Comparison of ENCODE assay signal across 19 cellular contexts in genomic region chr1:8886589-8886988, GRCh38. TPM values are rescaled to one million over a fixed set of nuclear protein-coding genes. Genes with fewer than 3 reads are reported as not detected.
DNase-seq lines count a peak whose midpoint lies in the region; ATAC-seq, FAIRE-seq and TF ChIP-seq lines count a peak whose summit lies in the region.
"Had no signal": no experiment of that assay in that cellular context is flagged by ENCODE, and none has a peak within 500 bp of the region (broad histone marks: within the 10 kb centered on the region; RNA-seq: fewer than 3 reads in every experiment).

No MANE protein-coding gene starts in this region.

- H3K9me3 ChIP-seq in Panc1 (ENCODE audit: control insufficient read depth, insufficient read depth, low read depth, low read length) (no peaks in the 10 kb centered on the region), K562 (replicated peaks; ENCODE audit: control insufficient read depth, insufficient read depth, low read depth, low read length) (no peaks in the 10 kb centered on the region), mesenchymal stem cell (ENCODE audit: control insufficient read depth, low read length) (no peaks in the 10 kb centered on the region), testis (no peaks in the 10 kb centered on the region)
- H3K9me3 ChIP-seq: Caco-2, HAP-1 had no signal

- no peak overlapping the region for H2BK15ac ChIP-seq in mesenchymal stem cell (ENCODE audit: low read depth, poor library complexity, severe bottlenecking)

- H2BK12ac ChIP-seq in mesenchymal stem cell (ENCODE audit: low read length in 2 of 2): no peak overlapping the region

- H3K23ac ChIP-seq in mesenchymal stem cell (ENCODE audit: low read length in 2 of 2): no peak overlapping the region

- peak overlapping the region; percentile 4 for H2AK5ac ChIP-seq in mesenchymal stem cell (ENCODE audit: low read length, severe bottlenecking)

- H2BK120ac ChIP-seq in mesenchymal stem cell (ENCODE audit: low read depth, low read length): no peak overlapping the region

- H3K4me3 ChIP-seq in Panc1 (ENCODE audit: low read depth in 2 of 2, low read length in 2 of 2) (no peak overlapping the region), K562 (no peak overlapping the region), mesenchymal stem cell (ENCODE audit: insufficient read depth in 1 of 2, low read depth in 1 of 2, low read length in 2 of 2) (no peak overlapping the region), testis (no peak overlapping the region)
- H3K4me3 ChIP-seq: GM23248, HAP-1 had no signal

- WGBS in K562 (ENCODE audit: insufficient coverage, low coverage, missing lambda C conversion rate): 92% methylated on average over 2 of the region's 2 CpGs
- 100% methylated on average over 2 of the region's 2 CpGs for WGBS in mesenchymal stem cell
- whole genome bisulfite sequencing in testis, 2 donors: 85 to 93% methylated on average over 2 of the region's 2 CpGs

- no peak for TF ChIP-seq EP300 in K562 (IDR thresholded peaks at IDR 0.05; ENCODE audit: low read length)

- no peak for ATAC-seq in Panc1
- ATAC-seq in K562: no peak
- no peak for ATAC-seq in GM21360 (IDR thresholded peaks at IDR 0.05; ENCODE audit: unreplicated experiment)
- ATAC-seq in GM21423 (IDR thresholded peaks at IDR 0.05; ENCODE audit: unreplicated experiment): no peak
- no peak for ATAC-seq in GM18511 (IDR thresholded peaks at IDR 0.05; ENCODE audit: unreplicated experiment)

- H3K79me2 ChIP-seq in K562 (ENCODE audit: control insufficient read depth, insufficient read depth, low read length): no peaks in the 10 kb centered on the region

- intact Hi-C loops in Panc1 (cut with micrococcal nuclease; ENCODE audit: unreplicated experiment): no loop called here
- intact Hi-C loops in K562 (cut with micrococcal nuclease): no loop called here
- intact Hi-C loops in testis (cut with DNase I; ENCODE audit: low total_unique reads): no loop called here

- peak overlapping the region in 1 of 2 experiments; percentile 30 for H3K4ac ChIP-seq in mesenchymal stem cell (ENCODE audit: low read depth in 1 of 2, low read length in 2 of 2)

- H4K8ac ChIP-seq in mesenchymal stem cell (ENCODE audit: low read length): no peak overlapping the region

- H2BK5ac ChIP-seq in mesenchymal stem cell (ENCODE audit: low read depth, low read length, poor library complexity, severe bottlenecking): no peak overlapping the region

- H3K18ac ChIP-seq in mesenchymal stem cell (ENCODE audit: low read depth in 1 of 2, low read length in 2 of 2): no peak overlapping the region

- H4K20me1 ChIP-seq in K562 (replicated peaks; ENCODE audit: control insufficient read depth, insufficient read depth, low read length): no peaks in the 10 kb centered on the region

- H3K9ac ChIP-seq in K562 (ENCODE audit: insufficient read depth in 1 of 2, low read depth in 2 of 2, low read length in 2 of 2) (no peak overlapping the region), mesenchymal stem cell (ENCODE audit: low read length) (no peak overlapping the region)
- H3K9ac ChIP-seq: GM23248 had no signal

- TF ChIP-seq POLR2A in K562 (conservative IDR thresholded peaks at IDR 0.05) (no peak), testis (IDR thresholded peaks at IDR 0.05) (no peak)

- POLR2A ChIA-PET in Panc1 (lab: Charles Lee) (no interaction called here), K562 (lab: Yijun Ruan, JAX) (interaction anchor here (0.7 to 1.2 kb wide), 5 partner anchors 8 to 22 kb away, joined by 3 to 5 read pairs (median 4); partner anchors contain the start of gene ENO1)

- BruUV-seq in Panc1 (replicated peaks; lab: Mats Ljungman, UMichigan): no TSS peak
- BruUV-seq in K562 (replicated peaks; lab: Mats Ljungman, UMichigan): no TSS peak

- no peak for TF ChIP-seq CTCF in Panc1 (IDR thresholded peaks at IDR 0.05)
- no peak for TF ChIP-seq CTCF in K562 (IDR thresholded peaks at IDR 0.05 in 2 of 3, conservative IDR thresholded peaks at IDR 0.05 in 1 of 3; ENCODE audit: insufficient read depth in 2 of 3, low read depth in 1 of 3, low read length in 3 of 3)
- no peak for TF ChIP-seq CTCF in testis (IDR thresholded peaks at IDR 0.05)

- peak overlapping the region; percentile 44 for H3K27ac ChIP-seq in Panc1 (ENCODE audit: low read length)
- H3K27ac ChIP-seq in K562 (ENCODE audit: extremely low read depth, low read depth, low read length): no peak overlapping the region
- H3K27ac ChIP-seq in mesenchymal stem cell (ENCODE audit: low read length, poor library complexity, severe bottlenecking): no peak overlapping the region
- H3K27ac ChIP-seq in testis: peak overlapping the region; percentile 40 to 72
- H3K27ac ChIP-seq: C4-2B, GM23248 had no signal

- no peak overlapping the region for H3K14ac ChIP-seq in mesenchymal stem cell (ENCODE audit: low read length in 2 of 2)

- no peak overlapping the region for H4K91ac ChIP-seq in mesenchymal stem cell (ENCODE audit: low read length)

- in situ Hi-C loops in Panc1 (cut with HindIII; ENCODE audit: low pct_unique_long_range_greater_than_20kb, low sequenced_read_pairs): no loop called here
- in situ Hi-C loops in K562 (cut with MboI): no loop called here

- H3K4me1 ChIP-seq in Panc1 (ENCODE audit: control insufficient read depth, insufficient read depth, low read length) (peaks cover 28% of the 10 kb centered on the region), K562 (replicated peaks in 1 of 2; ENCODE audit: control insufficient read depth in 2 of 2, insufficient read depth in 2 of 2, low read length in 2 of 2) (no peaks in the 10 kb centered on the region; a peak in 3 of 5 replicates), mesenchymal stem cell (ENCODE audit: control insufficient read depth, insufficient read depth, low read depth, low read length) (peaks cover 18% of the 10 kb centered on the region), testis (peaks cover 33% of the 10 kb centered on the region)
- H3K4me1 ChIP-seq: Caco-2, HAP-1 had no signal

- H2AFZ ChIP-seq in K562 (ENCODE audit: low read depth, low read length) (no peak overlapping the region), mesenchymal stem cell (ENCODE audit: low read depth, low read length) (no peak overlapping the region)
- H2AFZ ChIP-seq: GM23248 had no signal

- FAIRE-seq in K562 (lab: Jason Lieb, UNC): no peak
- FAIRE-seq: D721Med had no signal

- H3K36me3 ChIP-seq in Panc1 (ENCODE audit: control insufficient read depth, insufficient read depth, low read length) (no peaks in the 10 kb centered on the region), K562 (ENCODE audit: control insufficient read depth, insufficient read depth, low read length) (no peaks in the 10 kb centered on the region), mesenchymal stem cell (ENCODE audit: control insufficient read depth in 1 of 2, insufficient read depth in 2 of 2, low read depth in 1 of 2, low read length in 2 of 2) (no peaks in the 10 kb centered on the region), testis (ENCODE audit: low read depth, missing control alignments) (no peaks in the 10 kb centered on the region)
- H3K36me3 ChIP-seq: HAP-1 had no signal

- no peaks in the 10 kb centered on the region for H3K27me3 ChIP-seq in Panc1 (ENCODE audit: control insufficient read depth, insufficient read depth, low read length)
- H3K27me3 ChIP-seq in K562 (ENCODE audit: control insufficient read depth in 2 of 2, insufficient read depth in 2 of 2, low read length in 2 of 2): peaks cover 4 to 14% of the 10 kb centered on the region in 2 experiments; a peak in 3 of 5 replicates
- no peaks in the 10 kb centered on the region for H3K27me3 ChIP-seq in mesenchymal stem cell (ENCODE audit: control insufficient read depth in 1 of 2, insufficient read depth in 1 of 2, low read length in 2 of 2)
- H3K27me3 ChIP-seq in testis: no peaks in the 10 kb centered on the region

- CTCF ChIA-PET in Panc1 (lab: Charles Lee) (no interaction called here), K562 (lab: Yijun Ruan, JAX; ENCODE audit: low intra/inter-chr PET ratio) (no interaction called here)

- no peak overlapping the region for H3K4me2 ChIP-seq in K562 (ENCODE audit: insufficient read depth, low read length)
- no peak overlapping the region for H3K4me2 ChIP-seq in mesenchymal stem cell (ENCODE audit: low read length, poor library complexity, severe bottlenecking)

- no peak for TF ChIP-seq RAD21 in K562 (CRISPR knock-in tag; conservative IDR thresholded peaks at IDR 0.05 in 1 of 2, IDR thresholded peaks at IDR 0.05 in 1 of 2)

- H3K79me1 ChIP-seq in mesenchymal stem cell (replicated peaks; ENCODE audit: low read length, poor library complexity, severe bottlenecking): peaks cover 1% of the 10 kb centered on the region

- H3K9me1 ChIP-seq in K562 (ENCODE audit: control insufficient read depth, insufficient read depth, low read length): no peaks in the 10 kb centered on the region

- DNase-seq in Panc1 (ENCODE audit: low read depth, low spot score) (no peak), K562 (ENCODE audit: extremely low read depth in 1 of 4, low spot score in 3 of 4) (no peak), mesenchymal stem cell (no peak), testis (no peak)
- DNase-seq: ACHN; Caco-2; CD4-positive, alpha-beta T cell; GDM1; GM23248 had no signal

RNA-seq across cellular contexts. Expression of gene ENO1, which starts 8.1 kb away (rescaled TPM):
- total RNA-seq in Panc1 (2021; ENCODE audit: unreplicated experiment): 2,480 TPM
- polyA plus RNA-seq in Panc1 (2012; ENCODE audit: insufficient read length): 3,248 TPM
- total RNA-seq in K562 (2011; cell fraction: chromatin; rRNA removed; ENCODE audit: low replicate concordance): 790 and 1,193 TPM in 2 replicates
- 1,022 and 1,050 TPM in 2 replicates for total RNA-seq in K562 (2011; cell fraction: nucleolus; rRNA removed)
- 987 and 1,019 TPM in 2 replicates for total RNA-seq in K562 (2011; cell fraction: nucleoplasm; rRNA removed)
- total RNA-seq in K562 (2014; rRNA removed): 2,617 and 2,757 TPM in 2 replicates
- total RNA-seq in K562 (2014; rRNA removed; fragmentation: Illumina TruSeq; extraction: Trizol): 2,118 and 2,410 TPM in 2 replicates
- total RNA-seq in K562 (2015; rRNA removed; fragmentation: Illumina TruSeq; extraction: Trizol): 2,997 and 3,044 TPM in 2 replicates
- 2,642 and 2,717 TPM in 2 replicates for total RNA-seq in K562 (2021)
- polyA plus RNA-seq in K562 (2011; rRNA removed): 3,253 and 3,807 TPM in 2 replicates
- 3,902 and 3,930 TPM in 2 replicates for polyA plus RNA-seq in K562 (2011; cell fraction: cytosol; rRNA removed)
- 1,435 and 2,014 TPM in 2 replicates for polyA plus RNA-seq in K562 (2011; cell fraction: nucleus; rRNA removed)
- 2,677 and 3,119 TPM in 2 replicates for polyA plus RNA-seq in K562 (2012)
- 2,868 and 3,193 TPM in 2 replicates for polyA plus RNA-seq in K562 (2014; fragmentation: Illumina TruSeq; extraction: Trizol)
- polyA plus RNA-seq in K562 (2014; fragmentation: Nextera tagmentation; extraction: Ambion mirVana): 1,000 to 10,000 TPM; 6,249 to 7,472 TPM
- 2,249 and 2,310 TPM in 2 replicates for polyA plus RNA-seq in K562 (2014; rRNA removed)
- 3,327 and 3,913 TPM in 2 replicates for polyA minus RNA-seq in K562 (2011; rRNA and poly(A)+ RNA removed)
- polyA minus RNA-seq in K562 (2011; cell fraction: cytosol; rRNA and poly(A)+ RNA removed): 2,697 and 3,181 TPM in 2 replicates
- 390 and 803 TPM in 2 replicates for polyA minus RNA-seq in K562 (2011; cell fraction: nucleus; rRNA and poly(A)+ RNA removed)
- 762 TPM for polyA plus RNA-seq in mesenchymal stem cell (2013, experiment 1 of 2)
- polyA plus RNA-seq in mesenchymal stem cell (2013, experiment 2 of 2): 753 TPM
- total RNA-seq in testis: 100 to 1,000 TPM; 310 to 380 TPM
- polyA plus RNA-seq in testis (ENCODE audit: insufficient read depth, low read depth, low replicate concordance): 589 TPM

RNA-seq across cellular contexts. Expression of gene CA6, which starts 59.1 kb away (rescaled TPM):
- total RNA-seq in Panc1 (2021; ENCODE audit: unreplicated experiment) (not detected), K562 (2014; rRNA removed) (not detected in 2 replicates), K562 (2014; rRNA removed; fragmentation: Illumina TruSeq; extraction: Trizol) (not detected in 2 replicates), K562 (2015; rRNA removed; fragmentation: Illumina TruSeq; extraction: Trizol) (not detected in 2 replicates), K562 (2021) (not detected in 2 replicates), testis (under 1 TPM in 1 of 2 donors, not detected in 1; 0.68 TPM)
- polyA plus RNA-seq in Panc1 (2012; ENCODE audit: insufficient read length): 0.15 TPM
- total RNA-seq in K562 (2011; cell fraction: chromatin; rRNA removed; ENCODE audit: low replicate concordance): not detected in 2 replicates
- not detected in 2 replicates for total RNA-seq in K562 (2011; cell fraction: nucleolus; rRNA removed)
- total RNA-seq in K562 (2011; cell fraction: nucleoplasm; rRNA removed): not detected in 2 replicates
- polyA plus RNA-seq in K562 (2011; rRNA removed) (not detected in 2 replicates), K562 (2014; fragmentation: Illumina TruSeq; extraction: Trizol) (not detected in 2 replicates), K562 (2014; fragmentation: Nextera tagmentation; extraction: Ambion mirVana) (not detected), K562 (2014; rRNA removed) (not detected in 2 replicates), testis (ENCODE audit: insufficient read depth, low read depth, low replicate concordance) (not detected)
- not detected in 2 replicates for polyA plus RNA-seq in K562 (2011; cell fraction: cytosol; rRNA removed)
- not detected in 2 replicates for polyA plus RNA-seq in K562 (2011; cell fraction: nucleus; rRNA removed)
- polyA plus RNA-seq in K562 (2012): not detected in 2 replicates
- polyA minus RNA-seq in K562 (2011; rRNA and poly(A)+ RNA removed): not detected in 2 replicates
- polyA minus RNA-seq in K562 (2011; cell fraction: cytosol; rRNA and poly(A)+ RNA removed): not detected in 2 replicates
- not detected in 2 replicates for polyA minus RNA-seq in K562 (2011; cell fraction: nucleus; rRNA and poly(A)+ RNA removed)
- polyA plus RNA-seq in mesenchymal stem cell (2013, experiment 1 of 2): not detected
- polyA plus RNA-seq in mesenchymal stem cell (2013, experiment 2 of 2): not detected
- total RNA-seq: A172, Caco-2, Daoy, GM23248, H4 had no signal
- polyA plus RNA-seq: BJ, GM23248 had no signal

Comparison
In these comparisons a context has a peak if more than half of its experiments do, and no peak if none do; other contexts are left out.
1. H3K27ac ChIP-seq: peak in Panc1 (single experiment) and testis (2 of 2); none in K562 (single experiment) and mesenchymal stem cell (single experiment).